In the genomic region with DNA sequence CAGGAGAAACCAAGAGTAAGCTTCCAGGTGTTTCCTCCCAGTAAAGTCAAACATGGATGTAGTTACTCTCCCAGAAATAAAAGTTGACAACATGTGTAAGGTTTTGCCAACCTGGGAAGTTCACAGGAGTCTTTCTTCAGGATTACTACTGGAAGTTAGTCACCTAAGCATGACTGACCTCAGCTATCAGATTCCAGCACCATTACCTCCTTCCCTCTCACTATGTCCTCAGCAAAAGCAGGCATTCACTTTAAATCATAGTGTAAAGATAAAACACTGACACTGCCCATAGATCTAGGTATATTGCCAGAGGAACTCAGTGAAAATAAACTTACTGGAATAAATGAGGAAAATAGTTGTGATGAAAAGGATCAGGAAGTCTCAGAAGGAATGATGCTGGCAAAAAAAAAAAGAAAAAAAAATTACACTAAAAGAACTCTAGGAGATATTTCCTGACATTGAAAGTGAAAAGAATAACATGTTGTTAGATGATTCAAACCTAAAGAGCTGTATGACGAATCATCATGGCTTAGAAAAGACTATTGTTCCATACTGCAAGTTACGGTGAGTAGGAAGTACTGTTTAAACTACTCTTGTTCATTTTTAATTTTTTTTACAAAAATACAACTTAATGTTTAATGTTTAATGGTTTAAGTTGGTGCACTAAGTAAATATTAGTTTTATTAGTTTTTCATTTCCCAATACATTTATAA, we compare ENCODE assay signal across 1 cellular context.
TF ChIP-seq lines count a peak whose summit lies in the region.

No MANE protein-coding gene starts in this region.

TF ChIP-seq in GM23338, 12 proteins besides CTCF, POLR2A, EP300 and RAD21 (continued from another document):
- TF ChIP-seq, protein P1, sequence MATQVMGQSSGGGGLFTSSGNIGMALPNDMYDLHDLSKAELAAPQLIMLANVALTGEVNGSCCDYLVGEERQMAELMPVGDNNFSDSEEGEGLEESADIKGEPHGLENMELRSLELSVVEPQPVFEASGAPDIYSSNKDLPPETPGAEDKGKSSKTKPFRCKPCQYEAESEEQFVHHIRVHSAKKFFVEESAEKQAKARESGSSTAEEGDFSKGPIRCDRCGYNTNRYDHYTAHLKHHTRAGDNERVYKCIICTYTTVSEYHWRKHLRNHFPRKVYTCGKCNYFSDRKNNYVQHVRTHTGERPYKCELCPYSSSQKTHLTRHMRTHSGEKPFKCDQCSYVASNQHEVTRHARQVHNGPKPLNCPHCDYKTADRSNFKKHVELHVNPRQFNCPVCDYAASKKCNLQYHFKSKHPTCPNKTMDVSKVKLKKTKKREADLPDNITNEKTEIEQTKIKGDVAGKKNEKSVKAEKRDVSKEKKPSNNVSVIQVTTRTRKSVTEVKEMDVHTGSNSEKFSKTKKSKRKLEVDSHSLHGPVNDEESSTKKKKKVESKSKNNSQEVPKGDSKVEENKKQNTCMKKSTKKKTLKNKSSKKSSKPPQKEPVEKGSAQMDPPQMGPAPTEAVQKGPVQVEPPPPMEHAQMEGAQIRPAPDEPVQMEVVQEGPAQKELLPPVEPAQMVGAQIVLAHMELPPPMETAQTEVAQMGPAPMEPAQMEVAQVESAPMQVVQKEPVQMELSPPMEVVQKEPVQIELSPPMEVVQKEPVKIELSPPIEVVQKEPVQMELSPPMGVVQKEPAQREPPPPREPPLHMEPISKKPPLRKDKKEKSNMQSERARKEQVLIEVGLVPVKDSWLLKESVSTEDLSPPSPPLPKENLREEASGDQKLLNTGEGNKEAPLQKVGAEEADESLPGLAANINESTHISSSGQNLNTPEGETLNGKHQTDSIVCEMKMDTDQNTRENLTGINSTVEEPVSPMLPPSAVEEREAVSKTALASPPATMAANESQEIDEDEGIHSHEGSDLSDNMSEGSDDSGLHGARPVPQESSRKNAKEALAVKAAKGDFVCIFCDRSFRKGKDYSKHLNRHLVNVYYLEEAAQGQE (IDR thresholded peaks at IDR 0.05; ENCODE audit: unreplicated experiment), result no peak
- TF ChIP-seq EZH2 (IDR thresholded peaks at IDR 0.05; ENCODE audit: low read depth, unreplicated experiment) (no peak), STAT1 (IDR thresholded peaks at IDR 0.05; ENCODE audit: unreplicated experiment) (no peak), POLR2AphosphoS5 (IDR thresholded peaks at IDR 0.05; ENCODE audit: low read depth) (no peak), CREB1 (CRISPR knock-in tag; IDR thresholded peaks at IDR 0.05; ENCODE audit: low read depth) (no peak), JUNB (IDR thresholded peaks at IDR 0.05; ENCODE audit: unreplicated experiment) (no peak), NANOG (IDR thresholded peaks at IDR 0.05; ENCODE audit: borderline replicate concordance) (no peak)
- TF ChIP-seq, protein P2, sequence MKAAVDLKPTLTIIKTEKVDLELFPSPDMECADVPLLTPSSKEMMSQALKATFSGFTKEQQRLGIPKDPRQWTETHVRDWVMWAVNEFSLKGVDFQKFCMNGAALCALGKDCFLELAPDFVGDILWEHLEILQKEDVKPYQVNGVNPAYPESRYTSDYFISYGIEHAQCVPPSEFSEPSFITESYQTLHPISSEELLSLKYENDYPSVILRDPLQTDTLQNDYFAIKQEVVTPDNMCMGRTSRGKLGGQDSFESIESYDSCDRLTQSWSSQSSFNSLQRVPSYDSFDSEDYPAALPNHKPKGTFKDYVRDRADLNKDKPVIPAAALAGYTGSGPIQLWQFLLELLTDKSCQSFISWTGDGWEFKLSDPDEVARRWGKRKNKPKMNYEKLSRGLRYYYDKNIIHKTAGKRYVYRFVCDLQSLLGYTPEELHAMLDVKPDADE (IDR thresholded peaks at IDR 0.05), result no peak
